8 cellular contexts compared by ENCODE assay signal in genomic region chr2:207311316-207312005, GRCh38.
DNase-seq lines count a peak whose midpoint lies in the region; ATAC-seq and TF ChIP-seq lines count a peak whose summit lies in the region.

No MANE protein-coding gene starts in this region.

- DNase-seq in GM03348 (ENCODE audit: low spot score), result peak; percentile 86
- DNase-seq in SW480 (ENCODE audit: low spot score), result peak; percentile 94
- peak; percentile 100 for DNase-seq in fibroblast of mammary gland (ENCODE audit: low read depth)
- peak; percentile 77 for DNase-seq in pulmonary artery endothelial cell (ENCODE audit: low read depth, low spot score)
- no peak for DNase-seq in cerebellum (ENCODE audit: low spot score)
- DNase-seq in T-helper 9 cell, result no peak

- peak; percentile 62 for TF ChIP-seq CTCF in fibroblast of mammary gland (conservative IDR thresholded peaks at IDR 0.05; ENCODE audit: control insufficient read depth, insufficient read depth, low read depth, low read length)

- ATAC-seq in GM21360 (IDR thresholded peaks at IDR 0.05; ENCODE audit: unreplicated experiment) (peak; percentile 82), HG03565 (IDR thresholded peaks at IDR 0.05; ENCODE audit: unreplicated experiment) (peak; percentile 94)

- no peak overlapping the region for H3K4me3 ChIP-seq in fibroblast of mammary gland (ENCODE audit: control insufficient read depth, low read depth, low read length)

Comparison
In these comparisons a context has a peak if more than half of its experiments do, and no peak if none do; other contexts are left out.
1. DNase-seq: peak in GM03348 (single experiment), SW480 (single experiment), fibroblast of mammary gland (single experiment) and pulmonary artery endothelial cell (single experiment); none in cerebellum (single experiment) and T-helper 9 cell (single experiment).